Comparison of ENCODE assay signal across 23 cellular contexts in genomic region chr19:56117376-56117884, GRCh38. TPM values are rescaled to one million over a fixed set of nuclear protein-coding genes. Genes with fewer than 3 reads are reported as not detected.
A peak's percentile ranks its signal among the peaks of the same experiment; 100 is the strongest.
DNase-seq lines count a peak whose midpoint lies in the region; ATAC-seq, FAIRE-seq and TF ChIP-seq lines count a peak whose summit lies in the region.
"Had no signal": no experiment of that assay in that cellular context is flagged by ENCODE, and none has a peak within 500 bp of the region (broad histone marks: within the 10 kb centered on the region; RNA-seq: fewer than 3 reads in every experiment).

No MANE protein-coding gene starts in this region.

- H3K4me3 ChIP-seq in IMR-90 (ENCODE audit: insufficient read depth, low read depth, low read length) = no peak overlapping the region
- H3K4me3 ChIP-seq in esophagus (ENCODE audit: low read depth in 1 of 2, low read length in 2 of 2) = no peak overlapping the region
- no peak overlapping the region for H3K4me3 ChIP-seq in osteoblast (ENCODE audit: insufficient read depth, low read length)
- H3K4me3 ChIP-seq in kidney (ENCODE audit: low read length in 2 of 2) = no peak overlapping the region
- H3K4me3 ChIP-seq: esophagus muscularis mucosa had no signal

- H3K14ac ChIP-seq in IMR-90 (replicated peaks; ENCODE audit: low read depth, low read length) = no peak overlapping the region

- H3K27me3 ChIP-seq in IMR-90 (ENCODE audit: control insufficient read depth, insufficient read depth, low read length) (no peaks in the 10 kb centered on the region), esophagus (ENCODE audit: control insufficient read depth in 1 of 2, insufficient read depth in 2 of 2, low read length in 2 of 2) (no peaks in the 10 kb centered on the region), osteoblast (ENCODE audit: insufficient read depth, low read length) (no peaks in the 10 kb centered on the region)
- H3K27me3 ChIP-seq: esophagus muscularis mucosa had no signal

- CTCF ChIA-PET in IMR-90 (lab: Yijun Ruan, JAX) = no interaction called here

- no peak overlapping the region for H4K5ac ChIP-seq in IMR-90 (ENCODE audit: low read depth, low read length)

- H3K23ac ChIP-seq in IMR-90 (ENCODE audit: low read depth, low read length) = no peak overlapping the region

- no peak overlapping the region for H2BK20ac ChIP-seq in IMR-90 (ENCODE audit: low read depth, low read length)

- H3K56ac ChIP-seq in IMR-90 (ENCODE audit: extremely low read depth, insufficient read depth, low read length) = no peak overlapping the region

- H2AFZ ChIP-seq in IMR-90 (replicated peaks; ENCODE audit: low read length, poor library complexity) (no peak overlapping the region), osteoblast (ENCODE audit: low read length) (no peak overlapping the region)

- H3K4me1 ChIP-seq in IMR-90 (ENCODE audit: control insufficient read depth, insufficient read depth, low read length) (peaks cover 17% of the 10 kb centered on the region), esophagus (ENCODE audit: control insufficient read depth in 2 of 2, insufficient read depth in 2 of 2, low read length in 1 of 2) (peaks cover 22 to 46% of the 10 kb centered on the region in 2 donors), osteoblast (ENCODE audit: insufficient read depth, low read length) (peaks cover 17% of the 10 kb centered on the region), kidney (ENCODE audit: control insufficient read depth in 1 of 2, insufficient read depth in 1 of 2, low read depth in 1 of 2, low read length in 2 of 2) (peaks cover 16 to 38% of the 10 kb centered on the region in 2 donors)

- no peak overlapping the region for H2AK5ac ChIP-seq in IMR-90 (ENCODE audit: low read depth, low read length)

- H4K91ac ChIP-seq in IMR-90 (ENCODE audit: insufficient read depth, low read depth, low read length) = no peak overlapping the region

- H3K9me3 ChIP-seq in IMR-90 (ENCODE audit: control insufficient read depth, insufficient read depth, low read length) (no peaks in the 10 kb centered on the region), esophagus (ENCODE audit: control insufficient read depth in 2 of 2, insufficient read depth in 1 of 2, low read depth in 1 of 2, low read length in 1 of 2) (no peaks in the 10 kb centered on the region), osteoblast (ENCODE audit: low read depth, low read length) (no peaks in the 10 kb centered on the region), kidney (ENCODE audit: control insufficient read depth in 1 of 2, low read length in 2 of 2) (no peaks in the 10 kb centered on the region)
- H3K9me3 ChIP-seq: esophagus muscularis mucosa had no signal

- in situ Hi-C loops in IMR-90 (cut with MboI; ENCODE audit: low sequenced_read_pairs) = no loop called here

- H3K79me1 ChIP-seq in IMR-90 (ENCODE audit: low read depth in 1 of 2, low read length in 2 of 2) = peaks cover 0 to 52% of the 10 kb centered on the region in 2 experiments; a peak in 2 of 4 replicates

- POLR2A ChIA-PET in IMR-90 (lab: Charles Lee; ENCODE audit: unreplicated experiment) = no interaction called here

- H2AK9ac ChIP-seq in IMR-90 (replicated peaks; ENCODE audit: low read depth, low read length, poor library complexity) = peak overlapping the region; percentile 1

- H3K36me3 ChIP-seq in IMR-90 (ENCODE audit: control insufficient read depth, insufficient read depth, low read length) = peaks cover 10% of the 10 kb centered on the region; the same call in 1 of the 2 replicates
- H3K36me3 ChIP-seq in esophagus (ENCODE audit: control insufficient read depth in 2 of 2, insufficient read depth in 2 of 2, low read length in 1 of 2) = no peaks in the 10 kb centered on the region
- peaks cover 7% of the 10 kb centered on the region for H3K36me3 ChIP-seq in osteoblast (ENCODE audit: insufficient read depth, low read length)
- no peaks in the 10 kb centered on the region for H3K36me3 ChIP-seq in kidney (ENCODE audit: control insufficient read depth in 1 of 2, insufficient read depth in 2 of 2, low read length in 2 of 2)

- no peak overlapping the region for H2BK120ac ChIP-seq in IMR-90 (ENCODE audit: low read depth, low read length)

- no peak overlapping the region for H3K18ac ChIP-seq in IMR-90 (ENCODE audit: low read depth, low read length)

- ATAC-seq in IMR-90 (ENCODE audit: low read depth) = no peak
- ATAC-seq: left lobe of liver had no signal

- H4K20me1 ChIP-seq in IMR-90 (ENCODE audit: insufficient read depth, low read length) (peaks cover 78% of the 10 kb centered on the region), osteoblast (ENCODE audit: insufficient read depth, low read length) (peaks cover 63% of the 10 kb centered on the region)

- H2BK15ac ChIP-seq in IMR-90 (ENCODE audit: low read depth, low read length) = no peak overlapping the region

- no peak for TF ChIP-seq RAD21 in IMR-90 (IDR thresholded peaks at IDR 0.05; ENCODE audit: low read length)

- H3K4me2 ChIP-seq in IMR-90 (ENCODE audit: low read depth, low read length) = no peak overlapping the region
- H3K4me2 ChIP-seq in osteoblast (ENCODE audit: insufficient read depth, low read length) = no peak overlapping the region

- BruUV-seq in IMR-90 (replicated peaks; lab: Mats Ljungman, UMichigan) = no TSS peak

- no peak overlapping the region for H2BK5ac ChIP-seq in IMR-90 (ENCODE audit: low read depth, low read length, poor library complexity, severe bottlenecking)

- H3K9me1 ChIP-seq in IMR-90 (ENCODE audit: insufficient read depth, low read length) = peaks cover 23% of the 10 kb centered on the region

- H3K27ac ChIP-seq in IMR-90 (ENCODE audit: insufficient read depth, low read length) = no peak overlapping the region
- H3K27ac ChIP-seq in VCaP = peak overlapping the region; percentile 97; the same call in 1 of the 2 replicates
- H3K27ac ChIP-seq in esophagus (ENCODE audit: low read depth in 2 of 2, low read length in 1 of 2) = peak overlapping the region; percentile 52 to 83
- no peak overlapping the region for H3K27ac ChIP-seq in osteoblast (ENCODE audit: low read depth, low read length)
- H3K27ac ChIP-seq in kidney (ENCODE audit: low read depth in 2 of 2, low read length in 2 of 2) = no peak overlapping the region

- no peak for TF ChIP-seq POLR2A in IMR-90 (IDR thresholded peaks at IDR 0.05; ENCODE audit: low read depth, low read length)

- peaks cover 78% of the 10 kb centered on the region for H3K79me2 ChIP-seq in osteoblast (ENCODE audit: insufficient read depth, low read length)

- DNase-seq in IMR-90 = no peak
- peak; percentile 56 for DNase-seq in osteoblast (ENCODE audit: insufficient read length, low spot score, missing footprints)
- DNase-seq in NOMO-1 (lab: John Stamatoyannopoulos, UW; ENCODE audit: unreplicated experiment in 2 of 2) = no peak
- DNase-seq in kidney = no peak
- DNase-seq in glomerular visceral epithelial cell (ENCODE audit: extremely low spot score) = no peak
- DNase-seq in COR-L47 (lab: John Stamatoyannopoulos, UW) = no peak
- DNase-seq: activated gamma-delta T cell treated with Interleukin-2 at 50 U/mL for 16 hours; amygdala; effector memory CD4-positive, alpha-beta T cell; HFFc6; NCI-H1417; NCI-H2107; NK-92 treated with Interleukin-12 subunit alpha and Interleukin-12 subunit beta, amount 100 ng/mL, for 24 hours; occipital lobe; retina; RPMI8226; stimulated activated CD4-positive, alpha-beta T cell treated with anti-CD3 and anti-CD28 coated beads, Interleukin-4, amount 100 ng/mL, for 4 hours; T1000 had no signal

- FAIRE-seq in kidney (lab: Jason Lieb, UNC) = no peak
- FAIRE-seq: urothelium cell line had no signal

- TF ChIP-seq CTCF in IMR-90 (conservative IDR thresholded peaks at IDR 0.05; ENCODE audit: low read depth, low read length) = no peak
- TF ChIP-seq CTCF in VCaP (conservative IDR thresholded peaks at IDR 0.05) = no peak
- no peak for TF ChIP-seq CTCF in osteoblast (IDR thresholded peaks at IDR 0.05; ENCODE audit: extremely low read depth, low read depth, low read length)
- TF ChIP-seq CTCF in kidney (IDR thresholded peaks at IDR 0.05; ENCODE audit: borderline replicate concordance, extremely low read depth, insufficient read depth) = no peak

- 93% methylated on average over 6 of the region's 14 CpGs; no CpG with 5 or more reads in 1 of the 2 experiments for WGBS in IMR-90 (ENCODE audit: extremely low coverage in 2 of 2, insufficient read length in 1 of 2), 2 experiments
- 74 to 75% methylated on average over 14 of the region's 14 CpGs for WGBS in esophagus, 2 donors

- intact Hi-C loops in IMR-90 (cut with micrococcal nuclease) (no loop called here), kidney (cut with DNase I) (no loop called here)

- dilution Hi-C loops in IMR-90 (cut with HindIII; ENCODE audit: low sequenced_read_pairs, unreplicated experiment) = no loop called here

- no peak overlapping the region for H4K8ac ChIP-seq in IMR-90 (ENCODE audit: low read depth in 2 of 2, low read length in 2 of 2)

- no peak overlapping the region for H3K9ac ChIP-seq in IMR-90 (ENCODE audit: low read depth, low read length)
- H3K9ac ChIP-seq in kidney (ENCODE audit: low read length in 2 of 2) = no peak overlapping the region

- H3K4ac ChIP-seq in IMR-90 (ENCODE audit: low read depth, low read length) = no peak overlapping the region

TF ChIP-seq in IMR-90, 13 proteins besides CTCF, POLR2A, EP300 and RAD21 (continues in another document):
- TF ChIP-seq RFX5 (IDR thresholded peaks at IDR 0.05; ENCODE audit: low read depth, low read length) (no peak), RCOR1 (IDR thresholded peaks at IDR 0.05; ENCODE audit: insufficient replicate concordance, low read length) (no peak), CHD1 (IDR thresholded peaks at IDR 0.05; ENCODE audit: low read depth, low read length) (no peak)

RNA-seq across cellular contexts. Expression of gene ZNF787, which starts 3.7 kb away (rescaled TPM):
- 4.8 and 5.6 TPM in 2 replicates for total RNA-seq in IMR-90 (2012; rRNA removed)
- polyA plus RNA-seq in IMR-90 (2012; rRNA removed) = 11.2 and 17.7 TPM in 2 replicates
- 5.0 and 14.2 TPM in 2 replicates for polyA plus RNA-seq in IMR-90 (2012; cell fraction: cytosol; rRNA removed)
- 13.5 and 27.0 TPM in 2 replicates for polyA plus RNA-seq in IMR-90 (2012; cell fraction: nucleus; rRNA removed; ENCODE audit: low replicate concordance)
- 10 to 100 TPM; 17.0 to 19.0 TPM for polyA plus RNA-seq in esophagus
- 23.6 and 27.5 TPM in 2 replicates for total RNA-seq in osteoblast
- 31.9 TPM for total RNA-seq in kidney
- 23.0 TPM for polyA plus RNA-seq in kidney (ENCODE audit: insufficient read depth, low read depth, low replicate concordance)

RNA-seq across cellular contexts. Expression of gene ZNF444, which starts 23.7 kb away (rescaled TPM):
- total RNA-seq in IMR-90 (2012; rRNA removed) = 2.5 and 3.3 TPM in 2 replicates
- 20.3 and 25.2 TPM in 2 replicates for polyA plus RNA-seq in IMR-90 (2012; rRNA removed)
- 18.7 and 34.1 TPM in 2 replicates for polyA plus RNA-seq in IMR-90 (2012; cell fraction: cytosol; rRNA removed)
- 60.8 and 109 TPM in 2 replicates for polyA plus RNA-seq in IMR-90 (2012; cell fraction: nucleus; rRNA removed; ENCODE audit: low replicate concordance)
- polyA plus RNA-seq in esophagus = 10 to 100 TPM; 12.9 to 16.0 TPM
- 13.0 and 16.6 TPM in 2 replicates for total RNA-seq in osteoblast
- 28.4 TPM for total RNA-seq in kidney
- 39.6 TPM for polyA plus RNA-seq in kidney (ENCODE audit: insufficient read depth, low read depth, low replicate concordance)

RNA-seq across cellular contexts. Expression of gene GALP, which starts 58.4 kb away (rescaled TPM):
- total RNA-seq in IMR-90 (2012; rRNA removed) (not detected in 2 replicates), osteoblast (not detected in 2 replicates), kidney (not detected)
- polyA plus RNA-seq in IMR-90 (2012; rRNA removed) (not detected in 2 replicates), esophagus (not detected), kidney (ENCODE audit: insufficient read depth, low read depth, low replicate concordance) (not detected)
- not detected in 2 replicates for polyA plus RNA-seq in IMR-90 (2012; cell fraction: cytosol; rRNA removed)
- not detected in 2 replicates for polyA plus RNA-seq in IMR-90 (2012; cell fraction: nucleus; rRNA removed; ENCODE audit: low replicate concordance)
- total RNA-seq: esophagus muscularis mucosa, HFFc6, left lobe of liver, occipital lobe had no signal

Comparison
In these comparisons a context has a peak if more than half of its experiments do, and no peak if none do; other contexts are left out.
1. H3K27ac ChIP-seq: peak in VCaP (single experiment) and esophagus (2 of 2); none in IMR-90 (single experiment), osteoblast (single experiment) and kidney (0 of 2).